Comparison of ENCODE assay signal across 1 cellular context in genomic region chr6:15329154-15329781, GRCh38.
A peak's percentile ranks its signal among the peaks of the same experiment; 100 is the strongest.
TF ChIP-seq lines count a peak whose summit lies in the region.

No MANE protein-coding gene starts in this region.

TF ChIP-seq in GM12878, 131 proteins besides CTCF, POLR2A, EP300 and RAD21 (continued from another document):
- TF ChIP-seq REST (IDR thresholded peaks at IDR 0.05; ENCODE audit: low read depth, low read length) (no peak), ZBTB33 (IDR thresholded peaks at IDR 0.05) (peak; percentile 52; the same call in 1 of the 2 replicates), SREBF2 (IDR thresholded peaks at IDR 0.05; ENCODE audit: low read length) (no peak), ETV6 (conservative IDR thresholded peaks at IDR 0.05 in 1 of 2, IDR thresholded peaks at IDR 0.05 in 1 of 2; ENCODE audit: borderline replicate concordance in 1 of 2, low read depth in 1 of 2) (no peak), GATAD2B (conservative IDR thresholded peaks at IDR 0.05; ENCODE audit: low read depth) (no peak), KLF5 (IDR thresholded peaks at IDR 0.05; ENCODE audit: partially characterized antibody) (no peak), BCL3 (IDR thresholded peaks at IDR 0.05; ENCODE audit: borderline replicate concordance, insufficient read depth, low read depth, low read length, poor library complexity, severe bottlenecking) (no peak), NR2F1 (conservative IDR thresholded peaks at IDR 0.05) (no peak), BMI1 (IDR thresholded peaks at IDR 0.05; ENCODE audit: borderline replicate concordance) (no peak), ZZZ3 (IDR thresholded peaks at IDR 0.05; ENCODE audit: control insufficient read depth, insufficient read length, low read depth) (no peak), CREB1 (IDR thresholded peaks at IDR 0.05; ENCODE audit: low read depth) (no peak), SRF (IDR thresholded peaks at IDR 0.05; ENCODE audit: low read depth in 2 of 2, low read length in 2 of 2) (no peak)
- TF ChIP-seq, protein P1, sequence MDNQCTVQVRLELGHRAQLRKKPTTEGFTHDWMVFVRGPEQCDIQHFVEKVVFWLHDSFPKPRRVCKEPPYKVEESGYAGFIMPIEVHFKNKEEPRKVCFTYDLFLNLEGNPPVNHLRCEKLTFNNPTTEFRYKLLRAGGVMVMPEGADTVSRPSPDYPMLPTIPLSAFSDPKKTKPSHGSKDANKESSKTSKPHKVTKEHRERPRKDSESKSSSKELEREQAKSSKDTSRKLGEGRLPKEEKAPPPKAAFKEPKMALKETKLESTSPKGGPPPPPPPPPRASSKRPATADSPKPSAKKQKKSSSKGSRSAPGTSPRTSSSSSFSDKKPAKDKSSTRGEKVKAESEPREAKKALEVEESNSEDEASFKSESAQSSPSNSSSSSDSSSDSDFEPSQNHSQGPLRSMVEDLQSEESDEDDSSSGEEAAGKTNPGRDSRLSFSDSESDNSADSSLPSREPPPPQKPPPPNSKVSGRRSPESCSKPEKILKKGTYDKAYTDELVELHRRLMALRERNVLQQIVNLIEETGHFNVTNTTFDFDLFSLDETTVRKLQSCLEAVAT (IDR thresholded peaks at IDR 0.05), result no peak
- TF ChIP-seq, protein P2, sequence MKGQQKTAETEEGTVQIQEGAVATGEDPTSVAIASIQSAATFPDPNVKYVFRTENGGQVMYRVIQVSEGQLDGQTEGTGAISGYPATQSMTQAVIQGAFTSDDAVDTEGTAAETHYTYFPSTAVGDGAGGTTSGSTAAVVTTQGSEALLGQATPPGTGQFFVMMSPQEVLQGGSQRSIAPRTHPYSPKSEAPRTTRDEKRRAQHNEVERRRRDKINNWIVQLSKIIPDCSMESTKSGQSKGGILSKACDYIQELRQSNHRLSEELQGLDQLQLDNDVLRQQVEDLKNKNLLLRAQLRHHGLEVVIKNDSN (IDR thresholded peaks at IDR 0.05; ENCODE audit: borderline replicate concordance, extremely low read length, insufficient read depth, low read depth, low read length), result no peak
